3 cellular contexts compared by ENCODE assay signal in the genomic region with DNA sequence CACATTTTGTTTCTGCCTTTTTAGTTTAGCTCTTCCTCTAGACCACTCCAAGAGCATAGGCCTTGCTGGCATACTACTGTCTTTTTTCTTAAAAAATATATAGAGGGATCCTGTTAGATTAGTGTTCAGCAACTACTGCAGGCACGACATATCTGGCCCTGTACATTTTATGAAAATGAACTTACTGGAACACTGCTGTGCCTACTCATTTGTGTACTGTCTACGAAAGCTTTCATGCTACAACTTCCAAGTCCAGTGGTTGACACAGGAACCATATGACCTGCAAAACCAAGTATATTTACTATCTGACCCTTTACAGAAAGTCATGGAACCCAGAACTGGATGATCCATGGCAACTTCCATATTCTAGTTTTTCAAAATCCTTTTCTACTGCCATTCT.
"Had no signal": no experiment of that assay in that cellular context is flagged by ENCODE, and none has a peak within 500 bp of the region (broad histone marks: within the 10 kb centered on the region; RNA-seq: fewer than 3 reads in every experiment).

No MANE protein-coding gene starts in this region.

- DNase-seq: GDM1, GF-D8 had no signal

- H3K4me3 ChIP-seq: GM12878 had no signal

- ATAC-seq: GM12878 had no signal
